22 cellular contexts compared by ENCODE assay signal in genomic region chr18:58088723-58089074, GRCh38. TPM values are rescaled to one million over a fixed set of nuclear protein-coding genes. Genes with fewer than 3 reads are reported as not detected.
A peak's percentile ranks its signal among the peaks of the same experiment; 100 is the strongest.
DNase-seq lines count a peak whose midpoint lies in the region; ATAC-seq and TF ChIP-seq lines count a peak whose summit lies in the region.
"Had no signal": no experiment of that assay in that cellular context is flagged by ENCODE, and none has a peak within 500 bp of the region (broad histone marks: within the 10 kb centered on the region; RNA-seq: fewer than 3 reads in every experiment).

No MANE protein-coding gene starts in this region.

- H3K27me3 ChIP-seq in iPS-20b (ENCODE audit: insufficient read depth, low read length) (no peaks in the 10 kb centered on the region), stomach (no peaks in the 10 kb centered on the region)
- H3K27me3 ChIP-seq: heart left ventricle had no signal

- ATAC-seq in GM18511 (IDR thresholded peaks at IDR 0.05; ENCODE audit: unreplicated experiment) = no peak
- ATAC-seq: HCT116, heart left ventricle, left ventricle myocardium superior, T-helper 17 cell had no signal

- H3K27ac ChIP-seq in iPS-20b (ENCODE audit: low read length) (peak overlapping the region; percentile 11), stomach (peak overlapping the region in 4 of 5 donors; percentile 65 to 79 (median 72))
- H3K27ac ChIP-seq: heart left ventricle, psoas muscle, thoracic aorta had no signal

- TF ChIP-seq EP300 in stomach (IDR thresholded peaks at IDR 0.05) = no peak

- intact Hi-C loops in stomach (cut with DNase I; ENCODE audit: low total_unique reads) = no loop called here
- intact Hi-C loops in activated T-helper 2 cell treated with anti-CD3 and anti-CD28 coated beads, Interferon-gamma antibody, Interleukin-2, Interleukin-4, amounts not matched to agents 10 μg/mL and 5 μg/mL and 100 μg/mL, durations not matched to agents 14 hours and 24 hours and 36 hours (cut with micrococcal nuclease) = no loop called here

- H3K9ac ChIP-seq in iPS-20b (ENCODE audit: low read depth, low read length) = no peak overlapping the region

- H3K9me3 ChIP-seq in iPS-20b (ENCODE audit: insufficient read depth, low read depth, low read length) = peaks cover 4% of the 10 kb centered on the region; the same call in 1 of the 2 replicates
- H3K9me3 ChIP-seq in stomach = peaks cover 0 to 3% (median 0%) of the 10 kb centered on the region in 4 donors
- H3K9me3 ChIP-seq: thoracic aorta had no signal

- no peak for TF ChIP-seq POLR2A in stomach (IDR thresholded peaks at IDR 0.05)

- no peaks in the 10 kb centered on the region for H3K4me1 Mint-ChIP-seq in activated T-helper 2 cell treated with anti-CD3 and anti-CD28 coated beads, Interferon-gamma antibody, Interleukin-2, Interleukin-4, amounts not matched to agents 10 μg/mL and 5 μg/mL and 100 μg/mL, durations not matched to agents 14 hours and 24 hours and 36 hours (ENCODE audit: low read depth)

- H3K36me3 ChIP-seq in iPS-20b (ENCODE audit: insufficient read depth, low read depth, low read length) (no peaks in the 10 kb centered on the region), stomach (no peaks in the 10 kb centered on the region)
- H3K36me3 ChIP-seq: heart left ventricle, thoracic aorta had no signal

- DNase-seq in NCI-H1092 treated with DMSO at 0.1 percent for 48 hours (lab: John Stamatoyannopoulos, UW) = peak; percentile 10
- no peak for DNase-seq in NCI-H1092 (lab: John Stamatoyannopoulos, UW)
- DNase-seq in NCI-H2196 (lab: John Stamatoyannopoulos, UW; ENCODE audit: unreplicated experiment) = peak; percentile 22
- peak; percentile 58 for DNase-seq in stomach
- no peak for DNase-seq in COR-L47 (lab: John Stamatoyannopoulos, UW)
- DNase-seq in activated T-helper 2 cell treated with anti-CD3 and anti-CD28 coated beads, Interferon-gamma antibody, Interleukin-2, Interleukin-4, amounts not matched to agents 10 μg/mL and 5 μg/mL and 100 μg/mL, durations not matched to agents 14 hours and 24 hours and 36 hours (ENCODE audit: low spot score) = no peak
- DNase-seq: activated CD4-positive, alpha-beta T cell treated with anti-CD3 and anti-CD28 coated beads, Interleukin-2, amount 10 ng/mL, durations not matched to agents 24 days and 14 days; activated naive CD8-positive, alpha-beta T cell treated with anti-CD3 and anti-CD28 coated beads for 36 hours; heart left ventricle; Karpas-422; left ventricle myocardium superior; NCI-H2081; NCI-H446 treated with DMSO at 0.1 percent for 48 hours; NK-92 treated with Interleukin-12 subunit alpha and Interleukin-12 subunit beta, amount 100 ng/mL, for 24 hours; psoas muscle; stimulated activated naive CD4-positive, alpha-beta T cell; T-helper 17 cell had no signal

- H3K4me3 Mint-ChIP-seq in activated T-helper 2 cell treated with anti-CD3 and anti-CD28 coated beads, Interferon-gamma antibody, Interleukin-2, Interleukin-4, amounts not matched to agents 10 μg/mL and 5 μg/mL and 100 μg/mL, durations not matched to agents 14 hours and 24 hours and 36 hours (ENCODE audit: low read depth) = no peak overlapping the region
- H3K4me3 Mint-ChIP-seq: activated CD4-positive, alpha-beta T cell treated with anti-CD3 and anti-CD28 coated beads, Interleukin-2, amount 10 ng/mL, durations not matched to agents 24 days and 14 days; activated naive CD8-positive, alpha-beta T cell treated with anti-CD3 and anti-CD28 coated beads for 36 hours; B cell; T-helper 17 cell had no signal

- no peaks in the 10 kb centered on the region for H3K36me3 Mint-ChIP-seq in activated T-helper 2 cell treated with anti-CD3 and anti-CD28 coated beads, Interferon-gamma antibody, Interleukin-2, Interleukin-4, amounts not matched to agents 10 μg/mL and 5 μg/mL and 100 μg/mL, durations not matched to agents 14 hours and 24 hours and 36 hours (ENCODE audit: low read depth)

- peaks cover 14% of the 10 kb centered on the region for H3K4me1 ChIP-seq in iPS-20b (ENCODE audit: insufficient read depth, low read length)
- peaks cover 11 to 45% (median 32%) of the 10 kb centered on the region in 4 donors for H3K4me1 ChIP-seq in stomach
- H3K4me1 ChIP-seq: psoas muscle had no signal

- no peak for TF ChIP-seq CTCF in stomach (IDR thresholded peaks at IDR 0.05)

- WGBS in stomach, 5 donors = 35 to 58% (median 46%) methylated on average over 4 of the region's 4 CpGs

- H3K27ac Mint-ChIP-seq in activated T-helper 2 cell treated with anti-CD3 and anti-CD28 coated beads, Interferon-gamma antibody, Interleukin-2, Interleukin-4, amounts not matched to agents 10 μg/mL and 5 μg/mL and 100 μg/mL, durations not matched to agents 14 hours and 24 hours and 36 hours = no peak overlapping the region
- H3K27ac Mint-ChIP-seq: activated CD4-positive, alpha-beta T cell treated with anti-CD3 and anti-CD28 coated beads, Interleukin-2, amount 10 ng/mL, durations not matched to agents 24 days and 14 days; activated naive CD8-positive, alpha-beta T cell treated with anti-CD3 and anti-CD28 coated beads for 36 hours; B cell; T-helper 17 cell had no signal

- H3K4me3 ChIP-seq in iPS-20b (ENCODE audit: low read length) (peak overlapping the region; percentile 14; the same call in 1 of the 2 replicates), stomach (no peak overlapping the region)
- H3K4me3 ChIP-seq: heart left ventricle, psoas muscle, thoracic aorta had no signal

- H3K27me3 Mint-ChIP-seq in activated T-helper 2 cell treated with anti-CD3 and anti-CD28 coated beads, Interferon-gamma antibody, Interleukin-2, Interleukin-4, amounts not matched to agents 10 μg/mL and 5 μg/mL and 100 μg/mL, durations not matched to agents 14 hours and 24 hours and 36 hours (ENCODE audit: low read depth) = no peaks in the 10 kb centered on the region
- H3K27me3 Mint-ChIP-seq: activated naive CD8-positive, alpha-beta T cell treated with anti-CD3 and anti-CD28 coated beads for 36 hours; B cell had no signal

- H3K9me3 Mint-ChIP-seq in activated T-helper 2 cell treated with anti-CD3 and anti-CD28 coated beads, Interferon-gamma antibody, Interleukin-2, Interleukin-4, amounts not matched to agents 10 μg/mL and 5 μg/mL and 100 μg/mL, durations not matched to agents 14 hours and 24 hours and 36 hours = no peaks in the 10 kb centered on the region
- H3K9me3 Mint-ChIP-seq: activated CD4-positive, alpha-beta T cell treated with anti-CD3 and anti-CD28 coated beads, Interleukin-2, amount 10 ng/mL, durations not matched to agents 24 days and 14 days had no signal

RNA-seq across cellular contexts. Expression of gene NEDD4L, which starts 44.7 kb away (rescaled TPM):
- 100 to 1,000 TPM; 109 to 315 (median 197) TPM for total RNA-seq in stomach
- polyA plus RNA-seq in stomach = 10 to 100 TPM; 46.1 to 97.1 (median 50.9) TPM
- 5.1 and 6.2 TPM in 2 replicates for total RNA-seq in activated T-helper 2 cell treated with anti-CD3 and anti-CD28 coated beads, Interferon-gamma antibody, Interleukin-2, Interleukin-4, amounts not matched to agents 10 μg/mL and 5 μg/mL and 100 μg/mL, durations not matched to agents 14 hours and 24 hours and 36 hours

Comparison
In these comparisons a context has a peak if more than half of its experiments do, and no peak if none do; other contexts are left out.
1. DNase-seq: peak in NCI-H1092 treated with DMSO at 0.1 percent for 48 hours (single experiment), NCI-H2196 (single experiment) and stomach (single experiment); none in NCI-H1092 (single experiment), COR-L47 (single experiment) and activated T-helper 2 cell treated with anti-CD3 and anti-CD28 coated beads, Interferon-gamma antibody, Interleukin-2, Interleukin-4, amounts not matched to agents 10 μg/mL and 5 μg/mL and 100 μg/mL, durations not matched to agents 14 hours and 24 hours and 36 hours (single experiment).
2. RNA of gene NEDD4L, which starts 44.7 kb away (total RNA-seq): 109 to 315 TPM in stomach; 5.1 to 6.2 TPM in activated T-helper 2 cell treated with anti-CD3 and anti-CD28 coated beads, Interferon-gamma antibody, Interleukin-2, Interleukin-4, amounts not matched to agents 10 μg/mL and 5 μg/mL and 100 μg/mL, durations not matched to agents 14 hours and 24 hours and 36 hours; every median in the first group is over 10 times any median in the second.